In the genomic region with DNA sequence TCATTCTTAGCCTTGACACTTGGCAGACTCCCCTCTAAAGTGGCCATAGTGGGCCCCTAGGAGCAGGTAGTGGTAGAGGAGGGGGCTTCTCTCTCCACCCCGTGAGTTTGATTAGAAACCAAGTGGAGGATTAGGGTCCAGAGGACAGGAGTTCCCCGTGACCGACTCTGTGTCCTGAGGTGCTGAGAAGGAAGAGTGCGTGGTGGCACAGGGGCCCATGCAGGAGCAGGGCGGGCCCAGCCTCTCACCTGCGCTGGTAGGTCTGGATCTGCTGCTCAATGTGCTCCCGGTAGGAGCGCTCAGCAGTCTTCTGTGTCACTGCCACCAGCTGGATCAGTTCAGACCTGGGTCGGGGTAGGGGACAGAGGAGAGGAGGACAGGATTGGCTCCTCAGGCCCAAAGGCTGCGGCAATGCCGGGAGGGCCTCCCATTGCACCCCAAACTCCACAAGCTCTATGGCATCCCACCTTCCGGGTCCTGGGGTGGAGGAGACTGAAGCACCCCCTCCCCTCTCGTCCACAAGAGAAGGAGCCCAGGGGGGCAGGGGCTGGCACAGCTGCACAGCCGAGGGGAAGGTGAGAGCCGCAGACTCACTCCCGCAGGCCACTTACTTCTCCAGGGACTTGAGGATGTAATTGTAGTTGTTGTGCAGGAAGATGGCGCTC, we compare ENCODE assay signal across 17 cellular contexts. TPM values are rescaled to one million over a fixed set of nuclear protein-coding genes. Genes with fewer than 3 reads are reported as not detected.
A peak's percentile ranks its signal among the peaks of the same experiment; 100 is the strongest.
DNase-seq lines count a peak whose midpoint lies in the region; ATAC-seq and TF ChIP-seq lines count a peak whose summit lies in the region.
"Had no signal": no experiment of that assay in that cellular context is flagged by ENCODE, and none has a peak within 500 bp of the region (broad histone marks: within the 10 kb centered on the region; RNA-seq: fewer than 3 reads in every experiment).

No MANE protein-coding gene starts in this region.

- H3K9me3 Mint-ChIP-seq in activated T-cell treated with anti-CD3 and anti-CD28 coated beads, Interleukin-2, amount 50 U/mL, for 24 hours = no peaks in the 10 kb centered on the region
- H3K9me3 Mint-ChIP-seq in H9 (no peaks in the 10 kb centered on the region), endodermal cell (no peaks in the 10 kb centered on the region)
- no peaks in the 10 kb centered on the region for H3K9me3 Mint-ChIP-seq in activated T-helper 17 cell treated with anti-CD3 and anti-CD28 coated beads, Interleukin-2, amount 50 U/mL, for 72 hours
- H3K9me3 Mint-ChIP-seq: CD4-positive, alpha-beta memory T cell had no signal

- no peaks in the 10 kb centered on the region for H3K9me3 ChIP-seq in H9 (ENCODE audit: control insufficient read depth, low read depth, low read length)
- no peaks in the 10 kb centered on the region for H3K9me3 ChIP-seq in endodermal cell (ENCODE audit: control insufficient read depth, low read length)

- no peak overlapping the region for H3K4me3 ChIP-seq in endodermal cell (ENCODE audit: low read length)

- no peak overlapping the region for H3K4ac ChIP-seq in H9 (ENCODE audit: low read depth, low read length)

- peaks cover 76% of the 10 kb centered on the region for H3K36me3 Mint-ChIP-seq in activated T-cell treated with anti-CD3 and anti-CD28 coated beads, Interleukin-2, amount 50 U/mL, for 24 hours (ENCODE audit: low read depth)
- peaks cover 18 to 76% (median 60%) of the 10 kb centered on the region in 3 experiments; a peak in 6 of 7 replicates for H3K36me3 Mint-ChIP-seq in H9 (ENCODE audit: insufficient read depth in 1 of 3, low read depth in 3 of 3)
- H3K36me3 Mint-ChIP-seq in activated T-helper 17 cell treated with anti-CD3 and anti-CD28 coated beads, Interleukin-2, amount 50 U/mL, for 72 hours (ENCODE audit: low read depth) = peaks cover 63% of the 10 kb centered on the region
- H3K36me3 Mint-ChIP-seq in endodermal cell (ENCODE audit: low read depth) = peaks cover 58% of the 10 kb centered on the region

- no peak overlapping the region for H3K56ac ChIP-seq in H9 (ENCODE audit: insufficient read length, low read depth, low read length)

- no peak overlapping the region for H2BK12ac ChIP-seq in H9 (ENCODE audit: insufficient read length, low read depth, low read length)

- no peak for DNase-seq in activated T-cell treated with anti-CD3 and anti-CD28 coated beads, Interleukin-2, amount 50 U/mL, for 24 hours
- DNase-seq in activated T-cell treated with anti-CD3 and anti-CD28 coated beads, Interleukin-2, amount 50 U/mL, for 48 hours = no peak
- peak; percentile 28 for DNase-seq in H9
- DNase-seq in posterior vena cava (ENCODE audit: low spot score) = peak; percentile 76
- no peak for DNase-seq in endodermal cell
- DNase-seq in caudate nucleus (lab: John Stamatoyannopoulos, UW) = no peak
- DNase-seq: C1 segment of cervical spinal cord; CD4-positive, alpha-beta memory T cell; DND-41; GF-D8; GOT3; IMR-90 had no signal

- H2BK15ac ChIP-seq in H9 (ENCODE audit: low read depth, low read length) = no peak overlapping the region

- no peaks in the 10 kb centered on the region for H4K20me1 ChIP-seq in H9 (ENCODE audit: control insufficient read depth, insufficient read depth, insufficient read length)

- no peak overlapping the region for H3K4me3 Mint-ChIP-seq in activated T-cell treated with anti-CD3 and anti-CD28 coated beads, Interleukin-2, amount 50 U/mL, for 24 hours
- H3K4me3 Mint-ChIP-seq in H9 (no peak overlapping the region), endodermal cell (no peak overlapping the region)
- no peak overlapping the region for H3K4me3 Mint-ChIP-seq in activated T-helper 17 cell treated with anti-CD3 and anti-CD28 coated beads, Interleukin-2, amount 50 U/mL, for 72 hours
- H3K4me3 Mint-ChIP-seq: B cell had no signal

- H3K27ac Mint-ChIP-seq in activated T-cell treated with anti-CD3 and anti-CD28 coated beads, Interleukin-2, amount 50 U/mL, for 24 hours = peak overlapping the region; percentile 0
- H3K27ac Mint-ChIP-seq in H9 (peak overlapping the region in 1 of 3 experiments; percentile 77; a peak in 1 of 7 replicates), endodermal cell (no peak overlapping the region)
- H3K27ac Mint-ChIP-seq in activated T-helper 17 cell treated with anti-CD3 and anti-CD28 coated beads, Interleukin-2, amount 50 U/mL, for 72 hours = peak overlapping the region; percentile 23
- H3K27ac Mint-ChIP-seq: B cell had no signal

- H2BK20ac ChIP-seq in H9 (ENCODE audit: low read depth, low read length, poor library complexity, severe bottlenecking) = no peak overlapping the region

- no peak overlapping the region for H3K23ac ChIP-seq in H9 (ENCODE audit: insufficient read length, low read depth, low read length)

- no peak overlapping the region for H3T11ph ChIP-seq in H9 (ENCODE audit: low read length)

- no peak for ATAC-seq in activated T-helper 17 cell treated with anti-CD3 and anti-CD28 coated beads, Interleukin-2, amount 50 U/mL, for 72 hours (replicated peaks)
- ATAC-seq in esophagus mucosa = no peak
- ATAC-seq: HCT116 had no signal

- no peak overlapping the region for H3K4me2 ChIP-seq in H9 (ENCODE audit: insufficient read depth, insufficient read length, low read length)

- no peak overlapping the region for H3K18ac ChIP-seq in H9 (ENCODE audit: insufficient read length, low read depth, low read length)

- H2AK5ac ChIP-seq in H9 (ENCODE audit: insufficient read length, low read length) = no peak overlapping the region

- intact Hi-C loops in posterior vena cava (cut with DNase I) = no loop called here

- H2BK120ac ChIP-seq in H9 (ENCODE audit: low read depth, low read length, poor library complexity, severe bottlenecking) = no peak overlapping the region

- H3K27me3 Mint-ChIP-seq in activated T-cell treated with anti-CD3 and anti-CD28 coated beads, Interleukin-2, amount 50 U/mL, for 24 hours = no peaks in the 10 kb centered on the region
- peaks cover 3% of the 10 kb centered on the region for H3K27me3 Mint-ChIP-seq in H9 (ENCODE audit: low read depth)
- no peaks in the 10 kb centered on the region for H3K27me3 Mint-ChIP-seq in activated T-helper 17 cell treated with anti-CD3 and anti-CD28 coated beads, Interleukin-2, amount 50 U/mL, for 72 hours
- H3K27me3 Mint-ChIP-seq in endodermal cell (ENCODE audit: insufficient read depth) = no peaks in the 10 kb centered on the region
- H3K27me3 Mint-ChIP-seq: B cell; CD4-positive, alpha-beta memory T cell had no signal

- TF ChIP-seq CTCF in H9 (conservative IDR thresholded peaks at IDR 0.05) (no peak), endodermal cell (conservative IDR thresholded peaks at IDR 0.05) (no peak)

- H3K4me1 Mint-ChIP-seq in activated T-cell treated with anti-CD3 and anti-CD28 coated beads, Interleukin-2, amount 50 U/mL, for 24 hours (ENCODE audit: low read depth) = peaks cover 1% of the 10 kb centered on the region
- H3K4me1 Mint-ChIP-seq in H9 (peaks cover 12 to 13% of the 10 kb centered on the region in 2 experiments), endodermal cell (peaks cover 13% of the 10 kb centered on the region)
- no peaks in the 10 kb centered on the region for H3K4me1 Mint-ChIP-seq in activated T-helper 17 cell treated with anti-CD3 and anti-CD28 coated beads, Interleukin-2, amount 50 U/mL, for 72 hours

- H4K8ac ChIP-seq in H9 (replicated peaks; ENCODE audit: insufficient read length, low read depth, low read length) = no peak overlapping the region

- H3K36me3 ChIP-seq in endodermal cell (ENCODE audit: control insufficient read depth, insufficient read depth, low read length) = peaks cover 75% of the 10 kb centered on the region

- H3K79me2 ChIP-seq in H9 (ENCODE audit: insufficient read depth, low read length) = no peaks in the 10 kb centered on the region

- H3K27me3 ChIP-seq in H9 (ENCODE audit: insufficient read depth, low read length) (no peaks in the 10 kb centered on the region), endodermal cell (ENCODE audit: control insufficient read depth, insufficient read depth, low read length, poor library complexity, severe bottlenecking) (no peaks in the 10 kb centered on the region)

- H3K23me2 ChIP-seq in H9 (ENCODE audit: insufficient read length, low read depth, low read length, poor library complexity, severe bottlenecking) = peaks cover 2% of the 10 kb centered on the region

- H3K27ac ChIP-seq in H9 (ENCODE audit: insufficient read length, low read depth, low read length) = no peak overlapping the region
- no peak overlapping the region for H3K27ac ChIP-seq in endodermal cell (ENCODE audit: low read depth, low read length)
- H3K27ac ChIP-seq in caudate nucleus (ENCODE audit: low read depth, low read length) = no peak overlapping the region

- H3K9ac ChIP-seq in H9 (ENCODE audit: extremely low read depth, insufficient read length, low read length) = no peak overlapping the region
- H3K9ac ChIP-seq in endodermal cell (ENCODE audit: extremely low read depth, low read length, poor library complexity, severe bottlenecking) = no peak overlapping the region

- no peak overlapping the region for H4K91ac ChIP-seq in H9 (ENCODE audit: insufficient read length, low read depth, low read length)

- H2BK5ac ChIP-seq in H9 (ENCODE audit: insufficient read length, low read length) = no peak overlapping the region

- H3K14ac ChIP-seq in H9 (ENCODE audit: insufficient read depth, low read length) = no peak overlapping the region; the same call in 1 of the 2 replicates

- WGBS in H9 (ENCODE audit: extremely low coverage, insufficient read length, low lambda C conversion rate) = no CpG with 5 or more reads among the region's 17 CpGs
- 77 to 82% methylated on average over 10 to 17 of the region's 17 CpGs for whole genome bisulfite sequencing in endodermal cell (ENCODE audit: insufficient coverage in 1 of 2, insufficient read length in 1 of 2), 2 experiments

- no peaks in the 10 kb centered on the region for H3K79me1 ChIP-seq in H9 (ENCODE audit: insufficient read depth, low read depth, low read length, poor library complexity, severe bottlenecking)

- no peak overlapping the region for H4K5ac ChIP-seq in H9 (ENCODE audit: insufficient read length, low read depth, low read length)

- no peak overlapping the region for H2AFZ ChIP-seq in H9 (ENCODE audit: low read length)

- H3K4me1 ChIP-seq in H9 (ENCODE audit: insufficient read depth, low read length) (no peaks in the 10 kb centered on the region; the same call in 1 of the 2 replicates), endodermal cell (ENCODE audit: control insufficient read depth, insufficient read depth, low read length) (peaks cover 6% of the 10 kb centered on the region)

RNA-seq across cellular contexts. Expression of gene ZACN, which starts 6.2 kb away (rescaled TPM):
- 0.09 and 0.31 TPM in 2 replicates for total RNA-seq in H9 (2021)
- total RNA-seq in activated T-helper 17 cell treated with anti-CD3 and anti-CD28 coated beads, Interleukin-2, amount 50 U/mL, for 72 hours = 10 to 100 TPM in 1 of 2 donors, 1 to 10 TPM in 1; 6.5 to 13.5 TPM
- not detected for total RNA-seq in posterior vena cava
- total RNA-seq in endodermal cell = under 1 TPM in 1 of 2 donors, not detected in 1; 0.09 TPM
- polyA plus RNA-seq in endodermal cell (2013, experiment 1 of 2) = not detected
- polyA plus RNA-seq in endodermal cell (2013, experiment 2 of 2) = not detected
- not detected for total RNA-seq in esophagus mucosa
- total RNA-seq: HT-29, IMR-90 had no signal
- polyA plus RNA-seq: IMR-90 had no signal

RNA-seq across cellular contexts. Expression of gene GALR2, which starts 10.6 kb away (rescaled TPM):
- 0.79 and 0.81 TPM in 2 replicates for total RNA-seq in H9 (2021)
- total RNA-seq in activated T-helper 17 cell treated with anti-CD3 and anti-CD28 coated beads, Interleukin-2, amount 50 U/mL, for 72 hours = 10 to 100 TPM in 1 of 2 donors, 1 to 10 TPM in 1; 7.5 to 14.8 TPM
- total RNA-seq in posterior vena cava = not detected
- not detected for total RNA-seq in endodermal cell
- not detected for polyA plus RNA-seq in endodermal cell (2013, experiment 1 of 2)
- not detected for polyA plus RNA-seq in endodermal cell (2013, experiment 2 of 2)
- total RNA-seq in esophagus mucosa = 0.44 TPM
- total RNA-seq: CD4-positive, alpha-beta memory T cell; IMR-90 had no signal

RNA-seq across cellular contexts. Expression of gene SRP68, which starts 12.9 kb away (rescaled TPM):
- 85.1 and 86.1 TPM in 2 replicates for total RNA-seq in H9 (2021)
- 100 to 1,000 TPM; 109 to 117 TPM for total RNA-seq in activated T-helper 17 cell treated with anti-CD3 and anti-CD28 coated beads, Interleukin-2, amount 50 U/mL, for 72 hours
- 10 to 100 TPM; 45.3 to 49.1 TPM for total RNA-seq in posterior vena cava
- total RNA-seq in endodermal cell = 10 to 100 TPM; 73.9 to 78.0 TPM
- polyA plus RNA-seq in endodermal cell (2013, experiment 1 of 2) = 63.0 TPM
- polyA plus RNA-seq in endodermal cell (2013, experiment 2 of 2) = 58.3 TPM
- 71.5 TPM for total RNA-seq in esophagus mucosa

RNA-seq across cellular contexts. Expression of gene EXOC7, which starts 18.4 kb away (rescaled TPM):
- total RNA-seq in H9 (2021) = 160 and 162 TPM in 2 replicates
- 100 to 1,000 TPM; 104 to 117 TPM for total RNA-seq in activated T-helper 17 cell treated with anti-CD3 and anti-CD28 coated beads, Interleukin-2, amount 50 U/mL, for 72 hours
- 10 to 100 TPM; 94.5 to 98.2 TPM for total RNA-seq in posterior vena cava
- total RNA-seq in endodermal cell = 100 to 1,000 TPM; 159 to 187 TPM
- polyA plus RNA-seq in endodermal cell (2013, experiment 1 of 2) = 83.1 TPM
- 82.3 TPM for polyA plus RNA-seq in endodermal cell (2013, experiment 2 of 2)
- total RNA-seq in esophagus mucosa = 91.1 TPM

RNA-seq across cellular contexts. Expression of gene FOXJ1, which starts 55.8 kb away (rescaled TPM):
- total RNA-seq in H9 (2021) = 3.7 and 4.0 TPM in 2 replicates
- under 1 TPM in 1 of 2 donors, not detected in 1; 0.15 TPM for total RNA-seq in activated T-helper 17 cell treated with anti-CD3 and anti-CD28 coated beads, Interleukin-2, amount 50 U/mL, for 72 hours
- total RNA-seq in posterior vena cava = not detected
- 10 to 100 TPM; 17.8 to 23.6 TPM for total RNA-seq in endodermal cell
- polyA plus RNA-seq in endodermal cell (2013, experiment 1 of 2) = 12.3 TPM
- polyA plus RNA-seq in endodermal cell (2013, experiment 2 of 2) = 12.8 TPM
- total RNA-seq in esophagus mucosa = not detected
- total RNA-seq: IMR-90 had no signal
- polyA plus RNA-seq: CD4-positive, alpha-beta memory T cell had no signal

Comparison
In these comparisons a context has a peak if more than half of its experiments do, and no peak if none do; other contexts are left out.
1. DNase-seq: peak in H9 (single experiment) and posterior vena cava (single experiment); none in activated T-cell treated with anti-CD3 and anti-CD28 coated beads, Interleukin-2, amount 50 U/mL, for 24 hours (single experiment), activated T-cell treated with anti-CD3 and anti-CD28 coated beads, Interleukin-2, amount 50 U/mL, for 48 hours (0 of 2), endodermal cell (single experiment) and caudate nucleus (0 of 61).